In the genomic region with DNA sequence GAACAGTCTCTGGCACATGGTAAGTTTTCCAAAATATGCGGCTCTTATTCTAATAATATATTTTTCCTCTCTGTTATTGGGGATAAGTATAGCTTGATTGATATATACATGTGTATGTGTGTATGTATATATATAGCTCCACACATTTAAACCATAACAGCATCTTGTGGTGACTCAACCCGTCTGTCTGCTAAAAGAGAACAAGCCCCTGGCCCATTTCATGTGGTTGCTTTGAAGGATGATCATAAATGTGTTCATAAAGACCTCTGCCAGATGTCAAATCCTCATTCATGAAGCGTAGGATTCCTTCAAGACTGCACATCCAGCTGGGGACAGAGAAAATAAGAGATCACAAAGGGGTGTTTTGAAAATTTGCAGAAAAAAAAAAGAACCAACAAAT, we compare ENCODE assay signal across 1 cellular context.
TF ChIP-seq lines count a peak whose summit lies in the region.

No MANE protein-coding gene starts in this region.

TF ChIP-seq in A549, 52 proteins besides CTCF, POLR2A, EP300 and RAD21 (continued from another document):
- TF ChIP-seq FOSL2 (IDR thresholded peaks at IDR 0.05) (no peak), FOSL2 (CRISPR knock-in tag; IDR thresholded peaks at IDR 0.05) (no peak), ZSCAN20 (CRISPR knock-in tag; IDR thresholded peaks at IDR 0.05) (no peak), RARB (CRISPR knock-in tag; IDR thresholded peaks at IDR 0.05) (no peak), TFCP2L1 (CRISPR knock-in tag; IDR thresholded peaks at IDR 0.05) (no peak), POLR2AphosphoS2 (conservative IDR thresholded peaks at IDR 0.05; ENCODE audit: low read length) (no peak)
- TF ChIP-seq, protein P1, sequence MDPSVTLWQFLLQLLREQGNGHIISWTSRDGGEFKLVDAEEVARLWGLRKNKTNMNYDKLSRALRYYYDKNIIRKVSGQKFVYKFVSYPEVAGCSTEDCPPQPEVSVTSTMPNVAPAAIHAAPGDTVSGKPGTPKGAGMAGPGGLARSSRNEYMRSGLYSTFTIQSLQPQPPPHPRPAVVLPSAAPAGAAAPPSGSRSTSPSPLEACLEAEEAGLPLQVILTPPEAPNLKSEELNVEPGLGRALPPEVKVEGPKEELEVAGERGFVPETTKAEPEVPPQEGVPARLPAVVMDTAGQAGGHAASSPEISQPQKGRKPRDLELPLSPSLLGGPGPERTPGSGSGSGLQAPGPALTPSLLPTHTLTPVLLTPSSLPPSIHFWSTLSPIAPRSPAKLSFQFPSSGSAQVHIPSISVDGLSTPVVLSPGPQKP (IDR thresholded peaks at IDR 0.05; ENCODE audit: low read depth, low read length): no peak
